16 cellular contexts compared by ENCODE assay signal in genomic region chr12:126338031-126338441, GRCh38.
"Had no signal": no experiment of that assay in that cellular context is flagged by ENCODE, and none has a peak within 500 bp of the region (broad histone marks: within the 10 kb centered on the region; RNA-seq: fewer than 3 reads in every experiment).

No MANE protein-coding gene starts in this region.

- H3K36me3 Mint-ChIP-seq: activated CD4-positive, alpha-beta memory T cell treated with anti-CD3 and anti-CD28 coated beads for 36 hours; mesothelial cell of epicardium had no signal

- H3K27ac ChIP-seq: psoas muscle, right lobe of liver, stomach, thoracic aorta, upper lobe of right lung, WERI-Rb-1 had no signal

- H3K27ac Mint-ChIP-seq: activated CD4-positive, alpha-beta memory T cell treated with anti-CD3 and anti-CD28 coated beads for 36 hours; endodermal cell; mesothelial cell of epicardium had no signal

- H3K27me3 Mint-ChIP-seq: activated CD4-positive, alpha-beta memory T cell treated with anti-CD3 and anti-CD28 coated beads for 36 hours had no signal

- H3K9me3 ChIP-seq: psoas muscle, right lobe of liver, thoracic aorta, upper lobe of right lung had no signal

- DNase-seq: activated CD4-positive, alpha-beta memory T cell treated with anti-CD3 and anti-CD28 coated beads for 36 hours; activated effector memory CD4-positive, alpha-beta T cell treated with Interleukin-2 at 50 U/mL for 16 hours; activated naive CD4-positive, alpha-beta T cell treated with anti-CD3 and anti-CD28 coated beads, Interleukin-2, amount 50 U/mL, for 16 hours; activated T-cell treated with anti-CD3 and anti-CD28 coated beads, Interleukin-2, amount 50 U/mL, for 4 hours; endodermal cell; islet precursor cell; psoas muscle; right lobe of liver; stimulated activated CD4-positive, alpha-beta T cell treated with anti-CD3 and anti-CD28 coated beads, Interleukin-1b, Interleukin-23, amount 100 ng/mL, for 48 hours; stomach; upper lobe of right lung; WERI-Rb-1 had no signal

- H3K27me3 ChIP-seq: right lobe of liver, stomach, upper lobe of right lung had no signal

- ATAC-seq: activated T-cell treated with anti-CD3 and anti-CD28 coated beads, Interleukin-2, amount 50 U/mL, for 4 hours; psoas muscle; right lobe of liver; upper lobe of right lung had no signal

- H3K4me3 ChIP-seq: lung, psoas muscle, right lobe of liver, stomach, thoracic aorta, upper lobe of right lung had no signal

- H3K4me1 ChIP-seq: psoas muscle, right lobe of liver, stomach, upper lobe of right lung had no signal

- H3K4me3 Mint-ChIP-seq: activated CD4-positive, alpha-beta memory T cell treated with anti-CD3 and anti-CD28 coated beads for 36 hours; activated T-cell treated with anti-CD3 and anti-CD28 coated beads, Interleukin-2, amount 50 U/mL, for 4 hours; endodermal cell; mesothelial cell of epicardium; neural crest cell had no signal

- H3K4me1 Mint-ChIP-seq: endodermal cell, mesothelial cell of epicardium, neural crest cell had no signal

- H3K36me3 ChIP-seq: right lobe of liver, stomach, thoracic aorta, upper lobe of right lung, WERI-Rb-1 had no signal
